ENCODE assay signal across 29 cellular contexts in genomic region chr18:8238507-8238906, GRCh38.
"Had no signal": no experiment of that assay in that cellular context is flagged by ENCODE, and none has a peak within 500 bp of the region (broad histone marks: within the 10 kb centered on the region; RNA-seq: fewer than 3 reads in every experiment).

No MANE protein-coding gene starts in this region.

- H3K4me1 Mint-ChIP-seq: activated CD4-positive, alpha-beta memory T cell treated with anti-CD3 and anti-CD28 coated beads, Interleukin-2, amount 10 ng/mL, durations not matched to agents 7 days and 5 days; activated CD4-positive, alpha-beta T cell treated with anti-CD3 and anti-CD28 coated beads, Interleukin-2, amount 10 ng/mL, durations not matched to agents 7 days and 5 days; activated naive CD4-positive, alpha-beta T cell treated with anti-CD3 and anti-CD28 coated beads, Interleukin-2, amount 50 U/mL, for 24 hours; activated naive CD8-positive, alpha-beta T cell treated with anti-CD3 and anti-CD28 coated beads, Interleukin-2, amount 50 U/mL, for 24 hours; mesothelial cell of epicardium; naive B cell; nephron progenitor cell; stimulated activated effector memory CD8-positive, alpha-beta T cell treated with anti-CD3 and anti-CD28 coated beads, Interleukin-12 subunit alpha, Interleukin-12 subunit beta, amount 100 ng/mL, for 72 hours had no signal

- ATAC-seq: activated naive CD8-positive, alpha-beta T cell treated with anti-CD3 and anti-CD28 coated beads, Interleukin-2, amount 50 U/mL, for 24 hours; gastrocnemius medialis; left cardiac atrium; left ventricle myocardium superior; sciatic nerve; stimulated activated effector memory CD8-positive, alpha-beta T cell treated with anti-CD3 and anti-CD28 coated beads, Interleukin-12 subunit alpha, Interleukin-12 subunit beta, amount 100 ng/mL, for 72 hours; WTC11 had no signal

- H3K9me3 ChIP-seq: breast epithelium, esophagus squamous epithelium, gastrocnemius medialis, neutrophil, vagina had no signal

- H3K27ac Mint-ChIP-seq: activated CD4-positive, alpha-beta memory T cell treated with anti-CD3 and anti-CD28 coated beads, Interleukin-2, amount 10 ng/mL, durations not matched to agents 7 days and 5 days; activated CD4-positive, alpha-beta T cell treated with anti-CD3 and anti-CD28 coated beads, Interleukin-2, amount 10 ng/mL, durations not matched to agents 7 days and 5 days; activated naive CD4-positive, alpha-beta T cell treated with anti-CD3 and anti-CD28 coated beads, Interleukin-2, amount 50 U/mL, for 24 hours; activated naive CD8-positive, alpha-beta T cell treated with anti-CD3 and anti-CD28 coated beads, Interleukin-2, amount 50 U/mL, for 24 hours; activated T-helper 2 cell treated with anti-CD3 and anti-CD28 coated beads, Interferon-gamma antibody, Interleukin-2, Interleukin-4, amounts not matched to agents 10 μg/mL and 5 μg/mL and 100 μg/mL, durations not matched to agents 14 hours and 24 hours and 36 hours; mesothelial cell of epicardium; nephron progenitor cell; stimulated activated effector memory CD8-positive, alpha-beta T cell treated with anti-CD3 and anti-CD28 coated beads, Interleukin-12 subunit alpha, Interleukin-12 subunit beta, amount 100 ng/mL, for 72 hours; stimulated activated naive CD8-positive, alpha-beta T cell treated with anti-CD3 and anti-CD28 coated beads, Interleukin-15, Interleukin-2, amounts not matched to agents 100 ng/mL and 50 ng/mL, for 24 hours; type B pancreatic cell; WTC11 had no signal

- H3K36me3 Mint-ChIP-seq: activated naive CD4-positive, alpha-beta T cell treated with anti-CD3 and anti-CD28 coated beads, Interleukin-2, amount 50 U/mL, for 24 hours; naive B cell; stimulated activated effector memory CD8-positive, alpha-beta T cell treated with anti-CD3 and anti-CD28 coated beads, Interleukin-12 subunit alpha, Interleukin-12 subunit beta, amount 100 ng/mL, for 72 hours; type B pancreatic cell had no signal

- H3K4me3 Mint-ChIP-seq: activated CD4-positive, alpha-beta memory T cell treated with anti-CD3 and anti-CD28 coated beads, Interleukin-2, amount 10 ng/mL, durations not matched to agents 7 days and 5 days; activated CD4-positive, alpha-beta T cell treated with anti-CD3 and anti-CD28 coated beads, Interleukin-2, amount 10 ng/mL, durations not matched to agents 7 days and 5 days; activated naive CD4-positive, alpha-beta T cell treated with anti-CD3 and anti-CD28 coated beads, Interleukin-2, amount 50 U/mL, for 24 hours; activated naive CD8-positive, alpha-beta T cell treated with anti-CD3 and anti-CD28 coated beads, Interleukin-2, amount 50 U/mL, for 24 hours; mesothelial cell of epicardium; naive B cell; nephron progenitor cell; stimulated activated effector memory CD8-positive, alpha-beta T cell treated with anti-CD3 and anti-CD28 coated beads, Interleukin-12 subunit alpha, Interleukin-12 subunit beta, amount 100 ng/mL, for 72 hours; stimulated activated naive CD8-positive, alpha-beta T cell treated with anti-CD3 and anti-CD28 coated beads, Interleukin-15, Interleukin-2, amounts not matched to agents 100 ng/mL and 50 ng/mL, for 24 hours; type B pancreatic cell; WTC11 had no signal

- H3K27me3 Mint-ChIP-seq: activated CD4-positive, alpha-beta memory T cell treated with anti-CD3 and anti-CD28 coated beads, Interleukin-2, amount 10 ng/mL, durations not matched to agents 7 days and 5 days; activated CD4-positive, alpha-beta T cell treated with anti-CD3 and anti-CD28 coated beads, Interleukin-2, amount 10 ng/mL, durations not matched to agents 7 days and 5 days; activated naive CD4-positive, alpha-beta T cell treated with anti-CD3 and anti-CD28 coated beads, Interleukin-2, amount 50 U/mL, for 24 hours; activated naive CD8-positive, alpha-beta T cell treated with anti-CD3 and anti-CD28 coated beads, Interleukin-2, amount 50 U/mL, for 24 hours; stimulated activated naive CD8-positive, alpha-beta T cell treated with anti-CD3 and anti-CD28 coated beads, Interleukin-15, Interleukin-2, amounts not matched to agents 100 ng/mL and 50 ng/mL, for 24 hours had no signal

- DNase-seq: activated CD4-positive, alpha-beta memory T cell treated with anti-CD3 and anti-CD28 coated beads, Interleukin-2, amount 10 ng/mL, durations not matched to agents 7 days and 5 days; activated CD4-positive, alpha-beta T cell treated with anti-CD3 and anti-CD28 coated beads for 1 hour; activated CD4-positive, alpha-beta T cell treated with anti-CD3 and anti-CD28 coated beads, Interleukin-2, amount 10 ng/mL, durations not matched to agents 7 days and 5 days; activated naive CD8-positive, alpha-beta T cell treated with anti-CD3 and anti-CD28 coated beads, Interleukin-2, amount 50 U/mL, for 24 hours; activated T-cell treated with anti-CD3 and anti-CD28 coated beads, Interleukin-2, amount 50 U/mL, for 48 hours; central memory CD4-positive, alpha-beta T cell; dermis blood vessel endothelial cell; effector CD4-positive, alpha-beta T cell; esophagus squamous epithelium; gastrocnemius medialis; glutamatergic neuron; left cardiac atrium; left ventricle myocardium superior; naive B cell; nephron progenitor cell; small intestine; stimulated activated CD4-positive, alpha-beta T cell treated with anti-CD3 and anti-CD28 coated beads, Interleukin-4, amount 100 ng/mL, for 24 hours; T-helper 2 cell had no signal
